ENCODE assay signal across 17 cellular contexts in genomic region chr5:67214036-67214435, GRCh38. TPM values are rescaled to one million over a fixed set of nuclear protein-coding genes. Genes with fewer than 3 reads are reported as not detected.
DNase-seq lines count a peak whose midpoint lies in the region; ATAC-seq and TF ChIP-seq lines count a peak whose summit lies in the region.
"Had no signal": no experiment of that assay in that cellular context is flagged by ENCODE, and none has a peak within 500 bp of the region (broad histone marks: within the 10 kb centered on the region; RNA-seq: fewer than 3 reads in every experiment).

No MANE protein-coding gene starts in this region.

- no peak for DNase-seq in CD4-positive, alpha-beta T cell
- DNase-seq in EH (ENCODE audit: low read depth) = peak; percentile 7
- no peak for DNase-seq in activated T-helper 2 cell treated with anti-CD3 and anti-CD28 coated beads, Interferon-gamma antibody, Interleukin-2, Interleukin-4, amounts not matched to agents 10 μg/mL and 5 μg/mL and 100 μg/mL, durations not matched to agents 14 hours and 24 hours and 36 hours (ENCODE audit: low spot score)
- DNase-seq in naive B cell = no peak
- no peak for DNase-seq in stimulated activated CD8-positive, alpha-beta memory T cell treated with anti-CD3 and anti-CD28 coated beads, Interleukin-4, amount 100 ng/mL, for 48 hours
- no peak for DNase-seq in T1000 (lab: John Stamatoyannopoulos, UW)
- DNase-seq: DMS53; H9; left cardiac atrium; NCI-H1694; posterior cingulate gyrus; SIG-M5; small intestine; stimulated activated naive CD4-positive, alpha-beta T cell; transverse colon had no signal

- H3K4me3 Mint-ChIP-seq in CD4-positive, alpha-beta T cell = peak overlapping the region; percentile 59
- H3K4me3 Mint-ChIP-seq in activated T-helper 2 cell treated with anti-CD3 and anti-CD28 coated beads, Interferon-gamma antibody, Interleukin-2, Interleukin-4, amounts not matched to agents 10 μg/mL and 5 μg/mL and 100 μg/mL, durations not matched to agents 14 hours and 24 hours and 36 hours (ENCODE audit: low read depth) = no peak overlapping the region
- H3K4me3 Mint-ChIP-seq in naive B cell = peak overlapping the region in 5 of 8 donors; percentile 0 to 80 (median 66)
- H3K4me3 Mint-ChIP-seq: H9 had no signal

- H3K4me1 Mint-ChIP-seq in CD4-positive, alpha-beta T cell (ENCODE audit: low read depth) = peaks cover 59% of the 10 kb centered on the region
- peaks cover 58% of the 10 kb centered on the region for H3K4me1 Mint-ChIP-seq in activated T-helper 2 cell treated with anti-CD3 and anti-CD28 coated beads, Interferon-gamma antibody, Interleukin-2, Interleukin-4, amounts not matched to agents 10 μg/mL and 5 μg/mL and 100 μg/mL, durations not matched to agents 14 hours and 24 hours and 36 hours (ENCODE audit: low read depth)
- peaks cover 64 to 66% (median 66%) of the 10 kb centered on the region in 3 donors for H3K4me1 Mint-ChIP-seq in naive B cell
- H3K4me1 Mint-ChIP-seq: H9 had no signal

- TF ChIP-seq CTCF in CD4-positive, alpha-beta T cell (IDR thresholded peaks at IDR 0.05) = no peak

- CTCF ChIA-PET in CD4-positive, alpha-beta T cell (lab: Charles Lee) = interaction anchor here (1.7 kb wide), 1 partner anchor 57 kb away, joined by 7 read pairs; no protein-coding TSS in a partner anchor

- H3K27ac Mint-ChIP-seq in CD4-positive, alpha-beta T cell = peak overlapping the region; percentile 94
- H3K27ac Mint-ChIP-seq in activated T-helper 2 cell treated with anti-CD3 and anti-CD28 coated beads, Interferon-gamma antibody, Interleukin-2, Interleukin-4, amounts not matched to agents 10 μg/mL and 5 μg/mL and 100 μg/mL, durations not matched to agents 14 hours and 24 hours and 36 hours = peak overlapping the region; percentile 72
- peak overlapping the region; percentile 23 to 99 (median 86) for H3K27ac Mint-ChIP-seq in naive B cell
- H3K27ac Mint-ChIP-seq: H9 had no signal

- H3K9me3 Mint-ChIP-seq in CD4-positive, alpha-beta T cell = no peaks in the 10 kb centered on the region
- no peaks in the 10 kb centered on the region for H3K9me3 Mint-ChIP-seq in activated T-helper 2 cell treated with anti-CD3 and anti-CD28 coated beads, Interferon-gamma antibody, Interleukin-2, Interleukin-4, amounts not matched to agents 10 μg/mL and 5 μg/mL and 100 μg/mL, durations not matched to agents 14 hours and 24 hours and 36 hours
- H3K9me3 Mint-ChIP-seq in naive B cell = peaks cover 0 to 2% (median 0%) of the 10 kb centered on the region in 7 donors
- H3K9me3 Mint-ChIP-seq: H9 had no signal

- intact Hi-C loops in CD4-positive, alpha-beta T cell (cut with DNase I, micrococcal nuclease) = loop anchor here in 1 of 2 experiments (5.0 kb wide), 1 partner anchor 212 kb away; no protein-coding TSS in a partner anchor
- intact Hi-C loops in activated T-helper 2 cell treated with anti-CD3 and anti-CD28 coated beads, Interferon-gamma antibody, Interleukin-2, Interleukin-4, amounts not matched to agents 10 μg/mL and 5 μg/mL and 100 μg/mL, durations not matched to agents 14 hours and 24 hours and 36 hours (cut with micrococcal nuclease) = no loop called here

- no peaks in the 10 kb centered on the region for H3K9me3 ChIP-seq in CD4-positive, alpha-beta T cell (ENCODE audit: control insufficient read depth, low read length)
- H3K9me3 ChIP-seq: transverse colon had no signal

- H3K27me3 ChIP-seq in CD4-positive, alpha-beta T cell (ENCODE audit: control insufficient read depth, insufficient read depth, low read length) = no peaks in the 10 kb centered on the region
- H3K27me3 ChIP-seq: transverse colon had no signal

- H3K36me3 Mint-ChIP-seq in CD4-positive, alpha-beta T cell (ENCODE audit: low read depth) = no peaks in the 10 kb centered on the region
- H3K36me3 Mint-ChIP-seq in activated T-helper 2 cell treated with anti-CD3 and anti-CD28 coated beads, Interferon-gamma antibody, Interleukin-2, Interleukin-4, amounts not matched to agents 10 μg/mL and 5 μg/mL and 100 μg/mL, durations not matched to agents 14 hours and 24 hours and 36 hours (ENCODE audit: low read depth) = peaks cover 9% of the 10 kb centered on the region
- peaks cover 6 to 8% of the 10 kb centered on the region in 2 donors for H3K36me3 Mint-ChIP-seq in naive B cell

- H3K27ac ChIP-seq in CD4-positive, alpha-beta T cell (ENCODE audit: low read depth, low read length) = no peak overlapping the region

- POLR2A ChIA-PET in CD4-positive, alpha-beta T cell (lab: Charles Lee) = interaction anchor here (1.5 to 3.1 kb wide), 4 partner anchors 48 to 1057 kb away, joined by 4 to 22 read pairs (median 10); no protein-coding TSS in a partner anchor

- ATAC-seq in CD4-positive, alpha-beta T cell (ENCODE audit: poor library complexity) = no peak
- ATAC-seq in naive B cell (ENCODE audit: low read depth in 2 of 2) = no peak
- ATAC-seq in GM21526 (IDR thresholded peaks at IDR 0.05; ENCODE audit: low FRiP score, unreplicated experiment) = no peak

- no peaks in the 10 kb centered on the region for H3K27me3 Mint-ChIP-seq in CD4-positive, alpha-beta T cell
- H3K27me3 Mint-ChIP-seq in activated T-helper 2 cell treated with anti-CD3 and anti-CD28 coated beads, Interferon-gamma antibody, Interleukin-2, Interleukin-4, amounts not matched to agents 10 μg/mL and 5 μg/mL and 100 μg/mL, durations not matched to agents 14 hours and 24 hours and 36 hours (ENCODE audit: low read depth) = no peaks in the 10 kb centered on the region
- no peaks in the 10 kb centered on the region for H3K27me3 Mint-ChIP-seq in naive B cell

RNA-seq across cellular contexts. Expression of gene CD180, which starts 17.4 kb away (rescaled TPM):
- under 1 TPM in 1 of 2 experiments, not detected in 1; 0.08 TPM for total RNA-seq in CD4-positive, alpha-beta T cell
- total RNA-seq in activated T-helper 2 cell treated with anti-CD3 and anti-CD28 coated beads, Interferon-gamma antibody, Interleukin-2, Interleukin-4, amounts not matched to agents 10 μg/mL and 5 μg/mL and 100 μg/mL, durations not matched to agents 14 hours and 24 hours and 36 hours = 0.02 TPM in 2 replicates
- polyA plus RNA-seq in naive B cell (ENCODE audit: low read depth in 6 of 6) = 100 to 1,000 TPM in 3 of 6 donors, 10 to 100 TPM in 3; 29.6 to 131 (median 91.3) TPM
- total RNA-seq: fibroblast of villous mesenchyme, H9 had no signal
